ENCODE assay signal across 11 cellular contexts in genomic region chrX:151031365-151031975, GRCh38.
"Had no signal": no experiment of that assay in that cellular context is flagged by ENCODE, and none has a peak within 500 bp of the region (broad histone marks: within the 10 kb centered on the region; RNA-seq: fewer than 3 reads in every experiment).

No MANE protein-coding gene starts in this region.

- H3K9me3 ChIP-seq: adrenal gland, spleen, thoracic aorta had no signal

- H3K4me3 Mint-ChIP-seq: stimulated activated naive CD8-positive, alpha-beta T cell treated with anti-CD3 and anti-CD28 coated beads, Interleukin-15, Interleukin-2, amounts not matched to agents 100 ng/mL and 50 ng/mL, for 24 hours had no signal

- DNase-seq: activated CD4-positive, CD25-positive, alpha-beta regulatory T cell; activated effector memory CD4-positive, alpha-beta T cell treated with Interleukin-2 at 50 U/mL for 16 hours; adrenal gland; effector CD8-positive, alpha-beta T cell; mesendoderm; spleen; stimulated activated CD4-positive, alpha-beta T cell treated with anti-CD3 and anti-CD28 coated beads, Interleukin-2, amount 100 ng/mL, for 24 hours had no signal

- ATAC-seq: sciatic nerve had no signal

- H3K27ac Mint-ChIP-seq: stimulated activated naive CD8-positive, alpha-beta T cell treated with anti-CD3 and anti-CD28 coated beads, Interleukin-15, Interleukin-2, amounts not matched to agents 100 ng/mL and 50 ng/mL, for 24 hours had no signal

- H3K9me3 Mint-ChIP-seq: stimulated activated naive CD8-positive, alpha-beta T cell treated with anti-CD3 and anti-CD28 coated beads, Interleukin-15, Interleukin-2, amounts not matched to agents 100 ng/mL and 50 ng/mL, for 24 hours had no signal

- H3K4me3 ChIP-seq: adrenal gland, coronary artery, spleen, thoracic aorta had no signal

- H3K4me1 ChIP-seq: adrenal gland, spleen had no signal

- H3K27ac ChIP-seq: adrenal gland, coronary artery, spleen, thoracic aorta had no signal
